In the genomic region with DNA sequence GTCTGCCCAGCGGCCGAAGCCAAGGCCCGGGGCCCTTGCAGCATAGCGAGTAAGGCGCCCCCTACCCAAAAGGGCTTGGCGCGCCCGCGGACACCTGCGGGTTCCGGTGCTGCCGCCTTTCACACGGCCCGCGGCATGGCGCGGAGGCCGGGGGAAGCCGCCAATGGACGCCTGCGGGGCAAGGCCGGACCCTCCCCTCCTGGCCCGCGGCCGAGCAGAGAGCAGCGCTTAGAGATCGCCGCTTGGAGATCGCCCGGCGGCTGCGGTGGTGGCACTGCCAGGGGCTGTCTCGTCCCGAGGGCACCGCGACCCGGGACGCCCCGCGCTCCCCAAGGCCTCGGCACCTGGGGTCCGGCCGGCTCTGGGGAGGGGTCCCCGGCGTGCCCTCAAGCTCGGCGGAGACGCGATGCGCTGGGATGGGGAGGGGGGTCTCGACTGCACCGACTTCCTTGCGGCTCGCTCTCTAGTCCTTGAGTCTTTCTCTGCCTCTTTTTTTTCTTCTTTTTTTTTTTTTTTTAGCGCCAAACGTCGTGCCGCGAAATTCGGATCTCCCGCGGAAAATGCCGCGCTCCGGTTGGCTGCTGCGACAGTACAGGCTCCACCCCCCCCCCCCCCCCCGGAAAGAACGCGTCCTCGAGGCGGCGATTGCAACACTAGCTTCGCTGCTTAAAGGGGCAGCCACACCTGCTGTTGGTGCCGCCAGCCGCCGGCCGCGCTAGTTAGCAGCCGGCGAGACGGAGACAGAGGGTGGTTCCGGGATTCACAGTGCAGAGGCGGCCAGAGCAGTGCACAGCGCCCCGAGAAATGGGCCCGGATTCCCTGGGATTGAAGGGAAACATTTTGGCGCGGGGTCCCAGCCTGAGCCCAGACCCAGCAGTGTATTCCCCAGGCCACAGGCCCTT, we compare ENCODE assay signal across 8 cellular contexts. TPM values are rescaled to one million over a fixed set of nuclear protein-coding genes. Genes with fewer than 3 reads are reported as not detected.
DNase-seq lines count a peak whose midpoint lies in the region; ATAC-seq and TF ChIP-seq lines count a peak whose summit lies in the region.

A gene with protein sequence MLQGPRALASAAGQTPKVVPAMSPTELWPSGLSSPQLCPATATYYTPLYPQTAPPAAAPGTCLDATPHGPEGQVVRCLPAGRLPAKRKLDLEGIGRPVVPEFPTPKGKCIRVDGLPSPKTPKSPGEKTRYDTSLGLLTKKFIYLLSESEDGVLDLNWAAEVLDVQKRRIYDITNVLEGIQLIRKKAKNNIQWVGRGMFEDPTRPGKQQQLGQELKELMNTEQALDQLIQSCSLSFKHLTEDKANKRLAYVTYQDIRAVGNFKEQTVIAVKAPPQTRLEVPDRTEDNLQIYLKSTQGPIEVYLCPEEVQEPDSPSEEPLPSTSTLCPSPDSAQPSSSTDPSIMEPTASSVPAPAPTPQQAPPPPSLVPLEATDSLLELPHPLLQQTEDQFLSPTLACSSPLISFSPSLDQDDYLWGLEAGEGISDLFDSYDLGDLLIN (minus strand): TSS at position 484 of the 902 bp plus-strand sequence. CDS start 440 bp downstream, at position 44.

- H3K27ac ChIP-seq in cardiac muscle cell = no peak within 1 kb of the TSS

- H3K4me3 Mint-ChIP-seq in activated naive CD8-positive, alpha-beta T cell treated with anti-CD3 and anti-CD28 coated beads for 36 hours = peak within 1 kb of the TSS; percentile 92
- H3K4me3 Mint-ChIP-seq in type B pancreatic cell = peak within 1 kb of the TSS; percentile 91

- peak within 1 kb of the TSS; percentile 68 for H3K4me3 ChIP-seq in cardiac muscle cell

- peak; percentile 17 for TF ChIP-seq CTCF in cardiac muscle cell (IDR thresholded peaks at IDR 0.05; ENCODE audit: low read depth, low read length)
- TF ChIP-seq CTCF in type B pancreatic cell (conservative IDR thresholded peaks at IDR 0.05) = no peak

- peak within 1 kb of the TSS; percentile 97 for H3K27ac Mint-ChIP-seq in activated naive CD8-positive, alpha-beta T cell treated with anti-CD3 and anti-CD28 coated beads for 36 hours
- H3K27ac Mint-ChIP-seq in type B pancreatic cell = peak within 1 kb of the TSS; percentile 80

- ATAC-seq in GM21737 (IDR thresholded peaks at IDR 0.05; ENCODE audit: unreplicated experiment) = peak; percentile 49

- no peaks in the 10 kb centered on the region for H3K9me3 ChIP-seq in cardiac muscle cell (ENCODE audit: low read depth)

- DNase-seq in DMS153 (lab: John Stamatoyannopoulos, UW) = peak; percentile 86
- peak; percentile 90 for DNase-seq in NCI-H1105 (lab: John Stamatoyannopoulos, UW)
- DNase-seq in SW 1271 (lab: John Stamatoyannopoulos, UW) = peak; percentile 44 to 79
- DNase-seq in activated naive CD8-positive, alpha-beta T cell treated with anti-CD3 and anti-CD28 coated beads for 36 hours = peak; percentile 84
- DNase-seq in cardiac muscle cell (ENCODE audit: low read depth in 1 of 2, low spot score in 1 of 2) = peak; percentile 91
- DNase-seq in pons (ENCODE audit: low spot score) = peak; percentile 69
- peak; percentile 81 for DNase-seq in type B pancreatic cell (ENCODE audit: extremely low spot score, unreplicated experiment)

- H3K27me3 ChIP-seq in cardiac muscle cell = peaks cover 9% of the 10 kb centered on the region

- H3K4me1 Mint-ChIP-seq in activated naive CD8-positive, alpha-beta T cell treated with anti-CD3 and anti-CD28 coated beads for 36 hours = peaks cover 51% of the 10 kb centered on the region
- H3K4me1 Mint-ChIP-seq in type B pancreatic cell (ENCODE audit: unreplicated experiment) = peaks cover 28% of the 10 kb centered on the region

- peaks cover 11% of the 10 kb centered on the region for H3K27me3 Mint-ChIP-seq in activated naive CD8-positive, alpha-beta T cell treated with anti-CD3 and anti-CD28 coated beads for 36 hours
- no peaks in the 10 kb centered on the region for H3K27me3 Mint-ChIP-seq in type B pancreatic cell

- peaks cover 6% of the 10 kb centered on the region for H3K4me1 ChIP-seq in cardiac muscle cell (ENCODE audit: low read depth)

- H3K36me3 ChIP-seq in cardiac muscle cell = no peaks in the 10 kb centered on the region

- H3K36me3 Mint-ChIP-seq in activated naive CD8-positive, alpha-beta T cell treated with anti-CD3 and anti-CD28 coated beads for 36 hours = peaks cover 34% of the 10 kb centered on the region
- no peaks in the 10 kb centered on the region for H3K36me3 Mint-ChIP-seq in type B pancreatic cell

- no peaks in the 10 kb centered on the region for H3K9me3 Mint-ChIP-seq in activated naive CD8-positive, alpha-beta T cell treated with anti-CD3 and anti-CD28 coated beads for 36 hours
- no peaks in the 10 kb centered on the region for H3K9me3 Mint-ChIP-seq in type B pancreatic cell

RNA-seq across cellular contexts. Expression of the gene that starts here (rescaled TPM):
- total RNA-seq in activated naive CD8-positive, alpha-beta T cell treated with anti-CD3 and anti-CD28 coated beads for 36 hours = 10 to 100 TPM; 36.1 to 37.5 TPM
- total RNA-seq in cardiac muscle cell = 2.1 and 2.5 TPM in 2 replicates
- polyA plus RNA-seq in cardiac muscle cell = 2.2 and 2.7 TPM in 2 replicates
- 8.4 and 9.4 TPM in 2 replicates for total RNA-seq in type B pancreatic cell (ENCODE audit: low replicate concordance)
